ENCODE assay signal across 9 cellular contexts in the genomic region with DNA sequence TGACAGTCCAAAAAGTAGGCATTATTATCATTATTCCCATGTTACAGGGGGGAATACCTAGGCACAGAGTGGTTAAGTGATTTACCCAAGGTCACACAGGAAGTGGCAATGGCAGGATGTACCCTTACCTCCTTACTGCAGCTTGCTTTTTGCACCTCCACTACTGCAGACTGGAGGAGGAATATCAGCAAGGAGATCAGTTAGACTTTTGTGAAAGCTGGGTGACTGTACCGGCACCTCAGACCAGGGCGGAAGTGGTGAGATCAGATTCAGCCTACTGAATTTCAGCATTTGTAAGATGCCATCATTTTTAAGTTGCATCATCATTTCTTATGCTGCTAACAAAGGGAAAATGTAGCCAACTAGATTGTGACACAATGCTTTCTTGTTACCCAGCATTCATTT. TPM values are rescaled to one million over a fixed set of nuclear protein-coding genes. Genes with fewer than 3 reads are reported as not detected.
DNase-seq lines count a peak whose midpoint lies in the region; ATAC-seq and TF ChIP-seq lines count a peak whose summit lies in the region.
"Had no signal": no experiment of that assay in that cellular context is flagged by ENCODE, and none has a peak within 500 bp of the region (broad histone marks: within the 10 kb centered on the region; RNA-seq: fewer than 3 reads in every experiment).

No MANE protein-coding gene starts in this region.

- in situ Hi-C loops in G401 (cut with HindIII; ENCODE audit: low sequenced_read_pairs), result no loop called here

- 78 to 87% (median 83%) methylated on average over 2 of the region's 2 CpGs for WGBS in stomach, 5 donors

- no peak for TF ChIP-seq EP300 in stomach (IDR thresholded peaks at IDR 0.05)

- H3K4me1 ChIP-seq in stomach, result peaks cover 8 to 67% (median 36%) of the 10 kb centered on the region in 4 donors

- TF ChIP-seq CTCF in stomach (IDR thresholded peaks at IDR 0.05), result no peak

- intact Hi-C loops in stomach (cut with DNase I; ENCODE audit: low total_unique reads) (no loop called here), posterior vena cava (cut with DNase I) (no loop called here)

- no peak for TF ChIP-seq POLR2A in stomach (IDR thresholded peaks at IDR 0.05)

- H3K4me1 Mint-ChIP-seq in activated T-cell treated with anti-CD3 and anti-CD28 coated beads, Interleukin-2, amount 50 U/mL, for 4 hours (ENCODE audit: low read depth), result peaks cover 83% of the 10 kb centered on the region

- H3K9me3 ChIP-seq in stomach, result no peaks in the 10 kb centered on the region
- H3K9me3 ChIP-seq: body of pancreas had no signal

- no peak overlapping the region for H3K4me3 ChIP-seq in stomach
- H3K4me3 ChIP-seq: body of pancreas had no signal

- ATAC-seq in activated T-cell treated with anti-CD3 and anti-CD28 coated beads, Interleukin-2, amount 50 U/mL, for 4 hours, result peak; percentile 73 to 79
- ATAC-seq: body of pancreas had no signal

- peak; percentile 75 for DNase-seq in NOMO-1 treated with dmso at 0.1 percent for 144 hours (lab: John Stamatoyannopoulos, UW; ENCODE audit: unreplicated experiment)
- DNase-seq in activated T-cell treated with anti-CD3 and anti-CD28 coated beads, Interleukin-2, amount 50 U/mL, for 4 hours, result peak; percentile 66
- peak; percentile 18 for DNase-seq in islet precursor cell
- DNase-seq in stomach, result peak; percentile 29
- no peak for DNase-seq in posterior vena cava (ENCODE audit: low spot score)
- no peak for DNase-seq in HT-29 (ENCODE audit: low spot score)
- DNase-seq in NCI-H2081 treated with DMSO at 0.1 percent for 48 hours (lab: John Stamatoyannopoulos, UW), result no peak
- DNase-seq in G401 (ENCODE audit: low spot score), result no peak

- H3K36me3 Mint-ChIP-seq in activated T-cell treated with anti-CD3 and anti-CD28 coated beads, Interleukin-2, amount 50 U/mL, for 4 hours (ENCODE audit: insufficient read depth), result peaks cover 11% of the 10 kb centered on the region

- no peaks in the 10 kb centered on the region for H3K9me3 Mint-ChIP-seq in activated T-cell treated with anti-CD3 and anti-CD28 coated beads, Interleukin-2, amount 50 U/mL, for 4 hours

- peak overlapping the region in 3 of 5 donors; percentile 43 to 97 (median 63) for H3K27ac ChIP-seq in stomach
- H3K27ac ChIP-seq: body of pancreas had no signal

- H3K4me3 Mint-ChIP-seq in activated T-cell treated with anti-CD3 and anti-CD28 coated beads, Interleukin-2, amount 50 U/mL, for 4 hours, result peak overlapping the region; percentile 61

- peaks cover 0 to 13% (median 0%) of the 10 kb centered on the region in 3 donors for H3K27me3 ChIP-seq in stomach
- H3K27me3 ChIP-seq: body of pancreas had no signal

- peaks cover 0 to 4% (median 0%) of the 10 kb centered on the region in 4 donors for H3K36me3 ChIP-seq in stomach

- no peaks in the 10 kb centered on the region for H3K27me3 Mint-ChIP-seq in activated T-cell treated with anti-CD3 and anti-CD28 coated beads, Interleukin-2, amount 50 U/mL, for 4 hours (ENCODE audit: low read depth)

RNA-seq across cellular contexts. Expression of gene ADARB1, which starts 4.5 kb away (rescaled TPM):
- total RNA-seq in activated T-cell treated with anti-CD3 and anti-CD28 coated beads, Interleukin-2, amount 50 U/mL, for 4 hours, result 10 to 100 TPM; 28.1 to 32.9 (median 30.9) TPM
- total RNA-seq in stomach (10 to 100 TPM in 4 of 5 donors, 1 to 10 TPM in 1; 3.2 to 33.9 (median 28.8) TPM), posterior vena cava (10 to 100 TPM; 72.4 to 85.6 TPM)
- polyA plus RNA-seq in stomach, result 1 to 10 TPM; 5.9 to 6.7 (median 6.6) TPM
- total RNA-seq in HT-29 (2014; rRNA removed; shearing (Covaris generic)), result 3.3 and 5.0 TPM in 2 replicates
- total RNA-seq in G401 (2014; rRNA removed; shearing (Covaris generic)), result 67.7 and 68.1 TPM in 2 replicates

Comparison
In these comparisons a context has a peak if more than half of its experiments do, and no peak if none do; other contexts are left out.
1. DNase-seq: peak in NOMO-1 treated with dmso at 0.1 percent for 144 hours (single experiment), activated T-cell treated with anti-CD3 and anti-CD28 coated beads, Interleukin-2, amount 50 U/mL, for 4 hours (single experiment), islet precursor cell (single experiment) and stomach (single experiment); none in posterior vena cava (single experiment), HT-29 (single experiment), NCI-H2081 treated with DMSO at 0.1 percent for 48 hours (single experiment) and G401 (single experiment).